Comparison of ENCODE assay signal across 9 cellular contexts in genomic region chr18:51191139-51191717, GRCh38. TPM values are rescaled to one million over a fixed set of nuclear protein-coding genes. Genes with fewer than 3 reads are reported as not detected.
A peak's percentile ranks its signal among the peaks of the same experiment; 100 is the strongest.
DNase-seq lines count a peak whose midpoint lies in the region; ATAC-seq and TF ChIP-seq lines count a peak whose summit lies in the region.
"Had no signal": no experiment of that assay in that cellular context is flagged by ENCODE, and none has a peak within 500 bp of the region (broad histone marks: within the 10 kb centered on the region; RNA-seq: fewer than 3 reads in every experiment).

No MANE protein-coding gene starts in this region.

- intact Hi-C loops in left ventricle myocardium superior (cut with micrococcal nuclease) = no loop called here

- H3K36me3 ChIP-seq in right atrium auricular region = no peaks in the 10 kb centered on the region

- H3K4me1 Mint-ChIP-seq in T-helper 1 cell treated with Interleukin-12 subunit alpha and Interleukin-12 subunit beta and Interleukin-4 antibody, amounts not matched to agents 30 μg/mL and 1 μg/mL, for 36 hours (ENCODE audit: low read depth) = peaks cover 66% of the 10 kb centered on the region
- peaks cover 56 to 75% of the 10 kb centered on the region in 2 donors for H3K4me1 Mint-ChIP-seq in effector memory CD8-positive, alpha-beta T cell (ENCODE audit: low read depth in 2 of 2)
- peaks cover 43% of the 10 kb centered on the region for H3K4me1 Mint-ChIP-seq in type B pancreatic cell (ENCODE audit: unreplicated experiment)

- H3K27me3 ChIP-seq in right atrium auricular region = no peaks in the 10 kb centered on the region

- peak; percentile 12 for ATAC-seq in left ventricle myocardium superior
- peak; percentile 78 for ATAC-seq in effector memory CD8-positive, alpha-beta T cell (replicated peaks)
- no peak for ATAC-seq in GM18909 (IDR thresholded peaks at IDR 0.05; ENCODE audit: poor library complexity, unreplicated experiment)

- H3K36me3 Mint-ChIP-seq in T-helper 1 cell treated with Interleukin-12 subunit alpha and Interleukin-12 subunit beta and Interleukin-4 antibody, amounts not matched to agents 30 μg/mL and 1 μg/mL, for 36 hours (ENCODE audit: low read depth) = peaks cover 11% of the 10 kb centered on the region
- peaks cover 15% of the 10 kb centered on the region for H3K36me3 Mint-ChIP-seq in effector memory CD8-positive, alpha-beta T cell (ENCODE audit: insufficient read depth)
- H3K36me3 Mint-ChIP-seq in type B pancreatic cell = peaks cover 33% of the 10 kb centered on the region

- in situ Hi-C loops in GM13977 (cut with MboI; ENCODE audit: low pct_unique_long_range_greater_than_20kb, low sequenced_read_pairs, unreplicated experiment) = loop anchor here (25.0 kb wide), 1 partner anchor 104 kb away; no protein-coding TSS in a partner anchor

- no peaks in the 10 kb centered on the region for H3K9me3 Mint-ChIP-seq in T-helper 1 cell treated with Interleukin-12 subunit alpha and Interleukin-12 subunit beta and Interleukin-4 antibody, amounts not matched to agents 30 μg/mL and 1 μg/mL, for 36 hours
- no peaks in the 10 kb centered on the region for H3K9me3 Mint-ChIP-seq in effector memory CD8-positive, alpha-beta T cell
- no peaks in the 10 kb centered on the region for H3K9me3 Mint-ChIP-seq in type B pancreatic cell

- no peak for TF ChIP-seq CTCF in right atrium auricular region (IDR thresholded peaks at IDR 0.05)
- TF ChIP-seq CTCF in type B pancreatic cell (conservative IDR thresholded peaks at IDR 0.05) = no peak
- no peak for TF ChIP-seq CTCF in GM13977 (IDR thresholded peaks at IDR 0.05; ENCODE audit: extremely low read depth, insufficient read depth, missing control alignments)

- H3K27ac Mint-ChIP-seq in T-helper 1 cell treated with Interleukin-12 subunit alpha and Interleukin-12 subunit beta and Interleukin-4 antibody, amounts not matched to agents 30 μg/mL and 1 μg/mL, for 36 hours = peak overlapping the region; percentile 28
- peak overlapping the region; percentile 49 to 77 for H3K27ac Mint-ChIP-seq in effector memory CD8-positive, alpha-beta T cell
- peak overlapping the region; percentile 41 for H3K27ac Mint-ChIP-seq in type B pancreatic cell

- H3K4me1 ChIP-seq in right atrium auricular region = peaks cover 0 to 79% of the 10 kb centered on the region in 2 donors

- H3K9me3 ChIP-seq in right atrium auricular region = no peaks in the 10 kb centered on the region

- H3K27me3 Mint-ChIP-seq in T-helper 1 cell treated with Interleukin-12 subunit alpha and Interleukin-12 subunit beta and Interleukin-4 antibody, amounts not matched to agents 30 μg/mL and 1 μg/mL, for 36 hours (ENCODE audit: low read depth) = no peaks in the 10 kb centered on the region
- no peaks in the 10 kb centered on the region for H3K27me3 Mint-ChIP-seq in effector memory CD8-positive, alpha-beta T cell
- H3K27me3 Mint-ChIP-seq in type B pancreatic cell = no peaks in the 10 kb centered on the region

- H3K4me3 Mint-ChIP-seq in T-helper 1 cell treated with Interleukin-12 subunit alpha and Interleukin-12 subunit beta and Interleukin-4 antibody, amounts not matched to agents 30 μg/mL and 1 μg/mL, for 36 hours = peak overlapping the region; percentile 3
- peak overlapping the region; percentile 25 to 59 for H3K4me3 Mint-ChIP-seq in effector memory CD8-positive, alpha-beta T cell
- peak overlapping the region; percentile 50 for H3K4me3 Mint-ChIP-seq in type B pancreatic cell

- no peak for DNase-seq in left ventricle myocardium superior
- no peak for DNase-seq in right atrium auricular region (ENCODE audit: low spot score)
- DNase-seq in effector memory CD8-positive, alpha-beta T cell = peak; percentile 38 to 50 (median 49)
- DNase-seq in type B pancreatic cell (ENCODE audit: extremely low spot score, unreplicated experiment) = no peak
- DNase-seq in GM13977 (ENCODE audit: low spot score) = no peak
- DNase-seq in foreskin melanocyte = no peak
- DNase-seq: substantia nigra had no signal

- H3K27ac ChIP-seq in right atrium auricular region = peak overlapping the region in 1 of 2 donors; percentile 47

- no peak overlapping the region for H3K4me3 ChIP-seq in right atrium auricular region

RNA-seq across cellular contexts. Expression of gene MEX3C, which starts 6.3 kb away (rescaled TPM):
- total RNA-seq in left ventricle myocardium superior = 23.1 TPM
- total RNA-seq in right atrium auricular region = 10 to 100 TPM; 15.9 to 16.2 TPM
- total RNA-seq in type B pancreatic cell (ENCODE audit: low replicate concordance) = 57.2 and 69.5 TPM in 2 replicates

Comparison
In these comparisons a context has a peak if more than half of its experiments do, and no peak if none do; other contexts are left out.
1. DNase-seq: peak in effector memory CD8-positive, alpha-beta T cell (3 of 3); none in left ventricle myocardium superior (single experiment), right atrium auricular region (single experiment), type B pancreatic cell (single experiment), GM13977 (single experiment) and foreskin melanocyte (single experiment).
2. Peak in every context shown above with its lines, with median percentiles within 50 percentile points of each other: H3K27ac Mint-ChIP-seq and H3K4me3 Mint-ChIP-seq.